Comparison of ENCODE assay signal across 16 cellular contexts in genomic region chr3:42688487-42689420, GRCh38. TPM values are rescaled to one million over a fixed set of nuclear protein-coding genes. Genes with fewer than 3 reads are reported as not detected.
DNase-seq lines count a peak whose midpoint lies in the region; ATAC-seq and TF ChIP-seq lines count a peak whose summit lies in the region.
"Had no signal": no experiment of that assay in that cellular context is flagged by ENCODE, and none has a peak within 500 bp of the region (broad histone marks: within the 10 kb centered on the region; RNA-seq: fewer than 3 reads in every experiment).

No MANE protein-coding gene starts in this region.

- H3K4me1 Mint-ChIP-seq in nephron = peaks cover 31% of the 10 kb centered on the region

- H3K27me3 ChIP-seq in WERI-Rb-1 (ENCODE audit: insufficient read depth, low read depth, severe bottlenecking) = no peaks in the 10 kb centered on the region
- H3K27me3 ChIP-seq in upper lobe of right lung = peaks cover 8% of the 10 kb centered on the region

- H3K4me1 ChIP-seq in upper lobe of right lung = no peaks in the 10 kb centered on the region

- H3K27ac Mint-ChIP-seq in nephron = no peak overlapping the region
- H3K27ac Mint-ChIP-seq: CD4-positive, CD25-positive, alpha-beta regulatory T cell had no signal

- H3K9me3 Mint-ChIP-seq in nephron = no peaks in the 10 kb centered on the region

- TF ChIP-seq CTCF in WERI-Rb-1 (IDR thresholded peaks at IDR 0.05; ENCODE audit: low read depth, low read length) (no peak), nephron (IDR thresholded peaks at IDR 0.05; ENCODE audit: unreplicated experiment in 3 of 3) (no peak), upper lobe of right lung (IDR thresholded peaks at IDR 0.05) (no peak)

- peak; percentile 70 for DNase-seq in cardiac septum (ENCODE audit: low spot score)
- no peak for DNase-seq in Right ventricle myocardium inferior (ENCODE audit: missing footprints)
- DNase-seq in WERI-Rb-1 = peak; percentile 3
- DNase-seq in upper lobe of right lung = peak; percentile 35
- DNase-seq in NCI-H526 treated with DMSO at 0.1 percent for 48 hours (lab: John Stamatoyannopoulos, UW) = no peak
- DNase-seq in HCEC 1CT = no peak
- DNase-seq: AML-193; CD4-positive, CD25-positive, alpha-beta regulatory T cell; MV-4-11; NCI-H1436; NCI-H345; NCI-H748 treated with DMSO at 0.1 percent for 48 hours; PC-3 had no signal

- no peaks in the 10 kb centered on the region for H3K36me3 ChIP-seq in WERI-Rb-1
- no peaks in the 10 kb centered on the region for H3K36me3 ChIP-seq in upper lobe of right lung

- H3K36me3 Mint-ChIP-seq in nephron (ENCODE audit: low read depth) = no peaks in the 10 kb centered on the region
- H3K36me3 Mint-ChIP-seq: CD4-positive, CD25-positive, alpha-beta regulatory T cell had no signal

- H3K27ac ChIP-seq in WERI-Rb-1 (no peak overlapping the region), upper lobe of right lung (no peak overlapping the region)

- peak overlapping the region in 2 of 3 experiments; percentile 79 to 80 for H3K4me3 Mint-ChIP-seq in nephron
- H3K4me3 Mint-ChIP-seq: CD4-positive, CD25-positive, alpha-beta regulatory T cell had no signal

- intact Hi-C loops in cardiac septum (cut with DNase I) = no loop called here
- intact Hi-C loops in Right ventricle myocardium inferior (cut with DNase I) = no loop called here
- intact Hi-C loops in upper lobe of right lung (cut with DNase I) = no loop called here

- peaks cover 24% of the 10 kb centered on the region for H3K27me3 Mint-ChIP-seq in nephron (ENCODE audit: low read depth)

- H3K9me3 ChIP-seq in WERI-Rb-1 (ENCODE audit: severe bottlenecking) (no peaks in the 10 kb centered on the region), upper lobe of right lung (no peaks in the 10 kb centered on the region)

- no peak for ATAC-seq in Right ventricle myocardium inferior
- ATAC-seq in upper lobe of right lung = no peak
- no peak for ATAC-seq in GM21529 (IDR thresholded peaks at IDR 0.05; ENCODE audit: unreplicated experiment)
- ATAC-seq: HCT116, PC-3 had no signal

- H3K4me3 ChIP-seq in WERI-Rb-1 (ENCODE audit: low read depth, low read length) (no peak overlapping the region), upper lobe of right lung (no peak overlapping the region)

RNA-seq across cellular contexts. Expression of gene KLHL40, which starts 3.4 kb away (rescaled TPM):
- total RNA-seq in cardiac septum (0.57 TPM), Right ventricle myocardium inferior (not detected), upper lobe of right lung (not detected)
- total RNA-seq: CD4-positive, CD25-positive, alpha-beta regulatory T cell; PC-3 had no signal

RNA-seq across cellular contexts. Expression of gene HHATL, which starts 13.8 kb away (rescaled TPM):
- total RNA-seq in cardiac septum (505 TPM), Right ventricle myocardium inferior (440 TPM), upper lobe of right lung (not detected)
- total RNA-seq: CD4-positive, CD25-positive, alpha-beta regulatory T cell; PC-3 had no signal

RNA-seq across cellular contexts. Expression of gene ZBTB47, which starts 35.3 kb away (rescaled TPM):
- total RNA-seq in cardiac septum (202 TPM), Right ventricle myocardium inferior (80.2 TPM), upper lobe of right lung (28.1 TPM)

Comparison
In these comparisons a context has a peak if more than half of its experiments do, and no peak if none do; other contexts are left out.
1. DNase-seq: peak in cardiac septum (single experiment), WERI-Rb-1 (single experiment) and upper lobe of right lung (single experiment); none in Right ventricle myocardium inferior (single experiment), NCI-H526 treated with DMSO at 0.1 percent for 48 hours (single experiment) and HCEC 1CT (single experiment).
2. RNA of gene HHATL, which starts 13.8 kb away (total RNA-seq): 505 TPM in cardiac septum (single experiment) and 440 TPM in Right ventricle myocardium inferior (single experiment); not detected in upper lobe of right lung (single experiment); every median in the first group is over 100 times any median in the second.